17 cellular contexts compared by ENCODE assay signal in the genomic region with DNA sequence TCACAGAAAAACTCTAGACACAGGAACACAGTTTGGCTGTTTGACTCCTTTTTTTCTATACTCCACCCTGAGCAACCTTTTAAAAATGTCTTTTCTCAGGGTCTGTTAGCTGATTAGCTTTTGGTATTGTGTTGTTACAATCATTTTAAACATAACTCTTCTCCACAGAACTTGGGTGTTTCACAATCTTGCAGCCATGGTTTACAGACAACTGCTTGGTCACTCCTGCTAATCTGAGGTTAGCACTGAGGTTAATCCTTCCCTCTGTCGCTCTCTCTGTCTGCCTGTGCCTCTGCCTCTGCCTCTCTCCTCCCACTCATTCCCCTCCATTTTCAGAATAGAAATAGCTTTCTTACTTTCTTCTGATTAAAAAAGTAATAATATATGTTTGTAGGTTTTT.
A peak's percentile ranks its signal among the peaks of the same experiment; 100 is the strongest.
DNase-seq lines count a peak whose midpoint lies in the region; ATAC-seq, FAIRE-seq and TF ChIP-seq lines count a peak whose summit lies in the region.
"Had no signal": no experiment of that assay in that cellular context is flagged by ENCODE, and none has a peak within 500 bp of the region (broad histone marks: within the 10 kb centered on the region; RNA-seq: fewer than 3 reads in every experiment).

No MANE protein-coding gene starts in this region.

- peak overlapping the region; percentile 21; the same call in 1 of the 2 replicates for H3K4me2 ChIP-seq in K562 (ENCODE audit: insufficient read depth, low read length)
- peak overlapping the region; percentile 30 for H3K4me2 ChIP-seq in osteoblast (ENCODE audit: insufficient read depth, low read length)

- no peaks in the 10 kb centered on the region for H3K9me1 ChIP-seq in K562 (ENCODE audit: control insufficient read depth, insufficient read depth, low read length)

- ATAC-seq in K562, result peak; percentile 99
- ATAC-seq: CD8-positive, alpha-beta T cell; heart right ventricle; sciatic nerve had no signal

- TF ChIP-seq RAD21 in K562 (CRISPR knock-in tag; conservative IDR thresholded peaks at IDR 0.05 in 1 of 2, IDR thresholded peaks at IDR 0.05 in 1 of 2), result peak in 1 of 2 experiments; percentile 8; a peak in 1 of 4 replicates

- CTCF ChIA-PET in K562 (lab: Yijun Ruan, JAX; ENCODE audit: low intra/inter-chr PET ratio), result no interaction called here

- H3K27ac ChIP-seq in K562 (ENCODE audit: extremely low read depth, low read depth, low read length), result peak overlapping the region; percentile 93
- peak overlapping the region; percentile 24 for H3K27ac ChIP-seq in osteoblast (ENCODE audit: low read depth, low read length)
- no peak overlapping the region for H3K27ac ChIP-seq in suprapubic skin
- no peak overlapping the region for H3K27ac ChIP-seq in thyroid gland
- H3K27ac ChIP-seq: heart right ventricle had no signal

- H3K9ac ChIP-seq in K562 (ENCODE audit: insufficient read depth in 1 of 2, low read depth in 2 of 2, low read length in 2 of 2), result peak overlapping the region in 1 of 2 experiments; percentile 62; a peak in 2 of 4 replicates

- peaks cover 18% of the 10 kb centered on the region for H3K9me3 ChIP-seq in K562 (replicated peaks; ENCODE audit: control insufficient read depth, insufficient read depth, low read depth, low read length)
- no peaks in the 10 kb centered on the region for H3K9me3 ChIP-seq in osteoblast (ENCODE audit: low read depth, low read length)
- no peaks in the 10 kb centered on the region for H3K9me3 ChIP-seq in suprapubic skin
- H3K9me3 ChIP-seq in thyroid gland, result no peaks in the 10 kb centered on the region

- WGBS in K562 (ENCODE audit: insufficient coverage, low coverage, missing lambda C conversion rate), result 0% methylated on average over 1 of the region's 1 CpG
- 84% methylated on average over 1 of the region's 1 CpG for WGBS in suprapubic skin
- WGBS in thyroid gland, 2 donors, result 82 to 90% methylated on average over 1 of the region's 1 CpG

- peak; percentile 82; the same call in 1 of the 2 replicates for TF ChIP-seq EP300 in K562 (IDR thresholded peaks at IDR 0.05; ENCODE audit: low read length)
- no peak for TF ChIP-seq EP300 in suprapubic skin (IDR thresholded peaks at IDR 0.05)

- H3K36me3 ChIP-seq in K562 (ENCODE audit: control insufficient read depth, insufficient read depth, low read length) (no peaks in the 10 kb centered on the region), osteoblast (ENCODE audit: insufficient read depth, low read length) (no peaks in the 10 kb centered on the region), suprapubic skin (no peaks in the 10 kb centered on the region), thyroid gland (no peaks in the 10 kb centered on the region)
- H3K36me3 ChIP-seq: HAP-1, heart right ventricle had no signal

- DNase-seq in HCEC 1CT (peak; percentile 62), NCI-H82 treated with DMSO at 0.1 percent for 48 hours (lab: John Stamatoyannopoulos, UW; ENCODE audit: unreplicated experiment) (peak; percentile 33), K562 (ENCODE audit: extremely low read depth in 1 of 4, low spot score in 3 of 4) (peak; percentile 52 to 91 (median 72)), osteoblast (ENCODE audit: insufficient read length, low spot score, missing footprints) (peak; percentile 68), suprapubic skin (ENCODE audit: low spot score in 2 of 2) (no peak), DMS79 treated with DMSO at 0.1 percent for 48 hours (lab: John Stamatoyannopoulos, UW) (no peak), thyroid gland (no peak)
- DNase-seq in activated effector memory CD4-positive, alpha-beta T cell treated with anti-CD3 and anti-CD28 coated beads, Interleukin-2, amount 50 U/mL, for 16 hours, result no peak
- DNase-seq: activated naive CD4-positive, alpha-beta T cell treated with anti-CD3 and anti-CD28 coated beads, Interleukin-2, amount 10 ng/mL, durations not matched to agents 7 days and 5 days; central memory CD4-positive, alpha-beta T cell; heart right ventricle; NCI-H1092 treated with DMSO at 0.1 percent for 48 hours; nephron progenitor cell; T-helper 9 cell had no signal

- peak overlapping the region; percentile 88 for H2AFZ ChIP-seq in K562 (ENCODE audit: low read depth, low read length)
- H2AFZ ChIP-seq in osteoblast (ENCODE audit: low read length), result peak overlapping the region; percentile 64

- in situ Hi-C loops in K562 (cut with MboI), result loop anchor here (5.0 kb wide), 1 partner anchor 128 kb away; no protein-coding TSS in a partner anchor

- no TSS peak for BruUV-seq in K562 (replicated peaks; lab: Mats Ljungman, UMichigan)

- TF ChIP-seq CTCF in K562 (IDR thresholded peaks at IDR 0.05 in 2 of 3, conservative IDR thresholded peaks at IDR 0.05 in 1 of 3; ENCODE audit: insufficient read depth in 2 of 3, low read depth in 1 of 3, low read length in 3 of 3) (no peak), osteoblast (IDR thresholded peaks at IDR 0.05; ENCODE audit: extremely low read depth, low read depth, low read length) (no peak), suprapubic skin (IDR thresholded peaks at IDR 0.05) (no peak), thyroid gland (IDR thresholded peaks at IDR 0.05) (no peak)

- POLR2A ChIA-PET in K562 (lab: Yijun Ruan, JAX), result interaction anchor here (0.5 to 1.4 kb wide), 12 partner anchors 14 to 1166 kb away, joined by 3 to 12 read pairs (median 3); a partner anchor contains a TSS

- H3K4me3 ChIP-seq in K562 (no peak overlapping the region), osteoblast (ENCODE audit: insufficient read depth, low read length) (no peak overlapping the region), suprapubic skin (no peak overlapping the region), thyroid gland (replicated peaks in 1 of 3) (no peak overlapping the region)
- H3K4me3 ChIP-seq: HAP-1, heart right ventricle had no signal

- peaks cover 0 to 20% of the 10 kb centered on the region in 2 experiments; a peak in 3 of 5 replicates for H3K4me1 ChIP-seq in K562 (replicated peaks in 1 of 2; ENCODE audit: control insufficient read depth in 2 of 2, insufficient read depth in 2 of 2, low read length in 2 of 2)
- peaks cover 8% of the 10 kb centered on the region for H3K4me1 ChIP-seq in osteoblast (ENCODE audit: insufficient read depth, low read length)
- peaks cover 7% of the 10 kb centered on the region for H3K4me1 ChIP-seq in suprapubic skin
- H3K4me1 ChIP-seq in thyroid gland, result no peaks in the 10 kb centered on the region

- TF ChIP-seq POLR2A in K562 (conservative IDR thresholded peaks at IDR 0.05), result no peak; the same call in 1 of the 2 replicates
- no peak for TF ChIP-seq POLR2A in suprapubic skin (IDR thresholded peaks at IDR 0.05)
- no peak for TF ChIP-seq POLR2A in thyroid gland (IDR thresholded peaks at IDR 0.05)

- FAIRE-seq in K562 (lab: Jason Lieb, UNC), result peak; percentile 96

- H4K20me1 ChIP-seq in K562 (replicated peaks; ENCODE audit: control insufficient read depth, insufficient read depth, low read length) (no peaks in the 10 kb centered on the region), osteoblast (ENCODE audit: insufficient read depth, low read length) (no peaks in the 10 kb centered on the region)

- intact Hi-C loops in K562 (cut with micrococcal nuclease), result loop anchor here (1.0 to 5.0 kb wide), 2 partner anchors 20 to 63 kb away; a partner anchor contains a TSS
- intact Hi-C loops in thyroid gland (cut with DNase I), result no loop called here

- no peaks in the 10 kb centered on the region for H3K27me3 ChIP-seq in K562 (ENCODE audit: control insufficient read depth in 2 of 2, insufficient read depth in 2 of 2, low read length in 2 of 2)
- no peaks in the 10 kb centered on the region for H3K27me3 ChIP-seq in osteoblast (ENCODE audit: insufficient read depth, low read length)
- no peaks in the 10 kb centered on the region for H3K27me3 ChIP-seq in suprapubic skin
- H3K27me3 ChIP-seq in thyroid gland, result no peaks in the 10 kb centered on the region
- H3K27me3 ChIP-seq: heart right ventricle had no signal

- no peaks in the 10 kb centered on the region for H3K79me2 ChIP-seq in K562 (ENCODE audit: control insufficient read depth, insufficient read depth, low read length)
- H3K79me2 ChIP-seq in osteoblast (ENCODE audit: insufficient read depth, low read length), result no peaks in the 10 kb centered on the region

TF ChIP-seq in K562, 482 proteins besides CTCF, POLR2A, EP300 and RAD21 (continues in another document):
- TF ChIP-seq ZNF175 (CRISPR knock-in tag; IDR thresholded peaks at IDR 0.05; ENCODE audit: low read depth) (peak; percentile 66; the same call in 1 of the 2 replicates), GABPB1 (CRISPR knock-in tag; IDR thresholded peaks at IDR 0.05) (0 out of 2 replicates have a peak, but pooled peaks have one; percentile 23), BCOR (IDR thresholded peaks at IDR 0.05) (0 out of 2 replicates have a peak, but pooled peaks have one; percentile 17), PML (IDR thresholded peaks at IDR 0.05; ENCODE audit: low read length) (0 out of 2 replicates have a peak, but pooled peaks have one; percentile 29), ELF4 (CRISPR knock-in tag; IDR thresholded peaks at IDR 0.05) (peak; percentile 16; the same call in 1 of the 2 replicates), FOSL1 (tag; conservative IDR thresholded peaks at IDR 0.05) (no peak), XRCC4 (IDR thresholded peaks at IDR 0.05; ENCODE audit: extremely low read depth, insufficient read depth, insufficient read length) (no peak)
- TF ChIP-seq, protein P1, sequence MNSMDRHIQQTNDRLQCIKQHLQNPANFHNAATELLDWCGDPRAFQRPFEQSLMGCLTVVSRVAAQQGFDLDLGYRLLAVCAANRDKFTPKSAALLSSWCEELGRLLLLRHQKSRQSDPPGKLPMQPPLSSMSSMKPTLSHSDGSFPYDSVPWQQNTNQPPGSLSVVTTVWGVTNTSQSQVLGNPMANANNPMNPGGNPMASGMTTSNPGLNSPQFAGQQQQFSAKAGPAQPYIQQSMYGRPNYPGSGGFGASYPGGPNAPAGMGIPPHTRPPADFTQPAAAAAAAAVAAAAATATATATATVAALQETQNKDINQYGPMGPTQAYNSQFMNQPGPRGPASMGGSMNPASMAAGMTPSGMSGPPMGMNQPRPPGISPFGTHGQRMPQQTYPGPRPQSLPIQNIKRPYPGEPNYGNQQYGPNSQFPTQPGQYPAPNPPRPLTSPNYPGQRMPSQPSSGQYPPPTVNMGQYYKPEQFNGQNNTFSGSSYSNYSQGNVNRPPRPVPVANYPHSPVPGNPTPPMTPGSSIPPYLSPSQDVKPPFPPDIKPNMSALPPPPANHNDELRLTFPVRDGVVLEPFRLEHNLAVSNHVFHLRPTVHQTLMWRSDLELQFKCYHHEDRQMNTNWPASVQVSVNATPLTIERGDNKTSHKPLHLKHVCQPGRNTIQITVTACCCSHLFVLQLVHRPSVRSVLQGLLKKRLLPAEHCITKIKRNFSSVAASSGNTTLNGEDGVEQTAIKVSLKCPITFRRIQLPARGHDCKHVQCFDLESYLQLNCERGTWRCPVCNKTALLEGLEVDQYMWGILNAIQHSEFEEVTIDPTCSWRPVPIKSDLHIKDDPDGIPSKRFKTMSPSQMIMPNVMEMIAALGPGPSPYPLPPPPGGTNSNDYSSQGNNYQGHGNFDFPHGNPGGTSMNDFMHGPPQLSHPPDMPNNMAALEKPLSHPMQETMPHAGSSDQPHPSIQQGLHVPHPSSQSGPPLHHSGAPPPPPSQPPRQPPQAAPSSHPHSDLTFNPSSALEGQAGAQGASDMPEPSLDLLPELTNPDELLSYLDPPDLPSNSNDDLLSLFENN (IDR thresholded peaks at IDR 0.05; ENCODE audit: low read depth in 2 of 2, low read length in 2 of 2), result 0 out of 4 replicates have a peak, but pooled peaks of 1 of the 2 experiments have one; percentile 26

Comparison
In these comparisons a context has a peak if more than half of its experiments do, and no peak if none do; other contexts are left out.
1. DNase-seq: peak in HCEC 1CT (single experiment), NCI-H82 treated with DMSO at 0.1 percent for 48 hours (single experiment), K562 (4 of 4) and osteoblast (single experiment); none in activated effector memory CD4-positive, alpha-beta T cell treated with anti-CD3 and anti-CD28 coated beads, Interleukin-2, amount 50 U/mL, for 16 hours (single experiment), suprapubic skin (0 of 2), DMS79 treated with DMSO at 0.1 percent for 48 hours (single experiment) and thyroid gland (0 of 2).
2. H3K27ac ChIP-seq: peak in K562 (single experiment) and osteoblast (single experiment); none in suprapubic skin (single experiment) and thyroid gland (0 of 3).